19 cellular contexts compared by ENCODE assay signal in genomic region chr7:117135553-117135891, GRCh38.
DNase-seq lines count a peak whose midpoint lies in the region; ATAC-seq, FAIRE-seq and TF ChIP-seq lines count a peak whose summit lies in the region.
"Had no signal": no experiment of that assay in that cellular context is flagged by ENCODE, and none has a peak within 500 bp of the region (broad histone marks: within the 10 kb centered on the region; RNA-seq: fewer than 3 reads in every experiment).

No MANE protein-coding gene starts in this region.

- no peak overlapping the region for H3K4me3 ChIP-seq in K562
- H3K4me3 ChIP-seq: BLaER1 treated with 17β-estradiol and CSF1 and Interleukin-3, amounts not matched to agents 10 nM and 100 nM; GM23338; PC-9; SJCRH30 had no signal

- no peaks in the 10 kb centered on the region for H3K9me3 ChIP-seq in K562 (replicated peaks; ENCODE audit: control insufficient read depth, insufficient read depth, low read depth, low read length)
- H3K9me3 ChIP-seq: BLaER1 treated with 17β-estradiol and CSF1 and Interleukin-3, amounts not matched to agents 10 nM and 100 nM; SJCRH30 had no signal

- H3K27me3 ChIP-seq in K562 (ENCODE audit: control insufficient read depth in 2 of 2, insufficient read depth in 2 of 2, low read length in 2 of 2), result no peaks in the 10 kb centered on the region
- H3K27me3 ChIP-seq: BLaER1 treated with 17β-estradiol and CSF1 and Interleukin-3, amounts not matched to agents 10 nM and 100 nM; SJCRH30 had no signal

- 100% methylated on average over 1 of the region's 1 CpG for WGBS in K562 (ENCODE audit: insufficient coverage, low coverage, missing lambda C conversion rate)

- peaks cover 95% of the 10 kb centered on the region for H3K36me3 ChIP-seq in K562 (ENCODE audit: control insufficient read depth, insufficient read depth, low read length)

- peak; percentile 83 for FAIRE-seq in GM12892 (lab: Jason Lieb, UNC)
- FAIRE-seq in K562 (lab: Jason Lieb, UNC), result no peak
- FAIRE-seq: A204.1, G401.6 had no signal

- no peak overlapping the region for H2AFZ ChIP-seq in K562 (ENCODE audit: low read depth, low read length)
- H2AFZ ChIP-seq: GM23338, PC-9 had no signal

- POLR2A ChIA-PET in K562 (lab: Yijun Ruan, JAX), result interaction anchor here (0.7 to 3.3 kb wide), 5 partner anchors 10 to 206 kb away, joined by 3 to 11 read pairs (median 4); no protein-coding TSS in a partner anchor

- no peaks in the 10 kb centered on the region for H3K36me3 Mint-ChIP-seq in activated naive CD4-positive, alpha-beta T cell treated with anti-CD3 and anti-CD28 coated beads, Interleukin-2, amount 50 U/mL, for 72 hours

- no peak overlapping the region for H3K4me2 ChIP-seq in K562 (ENCODE audit: insufficient read depth, low read length)
- H3K4me2 ChIP-seq: GM23338, PC-9 had no signal

- no peaks in the 10 kb centered on the region for H3K9me3 Mint-ChIP-seq in activated naive CD4-positive, alpha-beta T cell treated with anti-CD3 and anti-CD28 coated beads, Interleukin-2, amount 50 U/mL, for 72 hours
- H3K9me3 Mint-ChIP-seq: GM23338, HFFc6 had no signal

- CTCF ChIA-PET in K562 (lab: Yijun Ruan, JAX; ENCODE audit: low intra/inter-chr PET ratio), result no interaction called here

- no peak for TF ChIP-seq CTCF in K562 (IDR thresholded peaks at IDR 0.05 in 2 of 3, conservative IDR thresholded peaks at IDR 0.05 in 1 of 3; ENCODE audit: insufficient read depth in 2 of 3, low read depth in 1 of 3, low read length in 3 of 3)

- no TSS peak for BruUV-seq in K562 (replicated peaks; lab: Mats Ljungman, UMichigan)

- no peak for TF ChIP-seq RAD21 in K562 (CRISPR knock-in tag; conservative IDR thresholded peaks at IDR 0.05 in 1 of 2, IDR thresholded peaks at IDR 0.05 in 1 of 2)

- no peak overlapping the region for H3K9ac ChIP-seq in K562 (ENCODE audit: insufficient read depth in 1 of 2, low read depth in 2 of 2, low read length in 2 of 2)
- H3K9ac ChIP-seq: BLaER1 treated with 17β-estradiol and CSF1 and Interleukin-3, amounts not matched to agents 10 nM and 100 nM had no signal

- in situ Hi-C loops in K562 (cut with MboI), result no loop called here

- no peaks in the 10 kb centered on the region for H3K9me1 ChIP-seq in K562 (ENCODE audit: control insufficient read depth, insufficient read depth, low read length)

- TF ChIP-seq EP300 in K562 (IDR thresholded peaks at IDR 0.05; ENCODE audit: low read length), result no peak

- no peaks in the 10 kb centered on the region for H4K20me1 ChIP-seq in K562 (replicated peaks; ENCODE audit: control insufficient read depth, insufficient read depth, low read length)
- H4K20me1 ChIP-seq: BLaER1 treated with 17β-estradiol and CSF1 and Interleukin-3, amounts not matched to agents 10 nM and 100 nM had no signal

- H3K79me2 ChIP-seq in K562 (ENCODE audit: control insufficient read depth, insufficient read depth, low read length), result no peaks in the 10 kb centered on the region

- H3K4me1 ChIP-seq in K562 (replicated peaks in 1 of 2; ENCODE audit: control insufficient read depth in 2 of 2, insufficient read depth in 2 of 2, low read length in 2 of 2), result no peaks in the 10 kb centered on the region

- H3K27ac ChIP-seq in K562 (ENCODE audit: extremely low read depth, low read depth, low read length), result no peak overlapping the region
- H3K27ac ChIP-seq: PC-9, SJCRH30 had no signal

- no peak overlapping the region for H3K27ac Mint-ChIP-seq in activated naive CD4-positive, alpha-beta T cell treated with anti-CD3 and anti-CD28 coated beads, Interleukin-2, amount 50 U/mL, for 72 hours
- H3K27ac Mint-ChIP-seq: GM23338, HFFc6 had no signal

- peak; percentile 4 for ATAC-seq in GM21390 (IDR thresholded peaks at IDR 0.05; ENCODE audit: unreplicated experiment)
- peak; percentile 16 for ATAC-seq in HG02870 (IDR thresholded peaks at IDR 0.05; ENCODE audit: unreplicated experiment)
- no peak for ATAC-seq in K562
- ATAC-seq in activated naive CD4-positive, alpha-beta T cell treated with anti-CD3 and anti-CD28 coated beads, Interleukin-2, amount 50 U/mL, for 72 hours, result no peak
- ATAC-seq in GM19467 (IDR thresholded peaks at IDR 0.05; ENCODE audit: unreplicated experiment), result no peak
- no peak for ATAC-seq in HG03097 (IDR thresholded peaks at IDR 0.05; ENCODE audit: low FRiP score, unreplicated experiment)
- ATAC-seq: GM23338 had no signal

- TF ChIP-seq POLR2A in GM12892 (IDR thresholded peaks at IDR 0.05; ENCODE audit: low read depth, low read length), result no peak
- no peak for TF ChIP-seq POLR2A in K562 (conservative IDR thresholded peaks at IDR 0.05)

- DNase-seq in GM12892 (ENCODE audit: insufficient read length), result no peak
- no peak for DNase-seq in K562 (ENCODE audit: extremely low read depth in 1 of 4, low spot score in 3 of 4)
- no peak for DNase-seq in activated naive CD4-positive, alpha-beta T cell treated with anti-CD3 and anti-CD28 coated beads, Interleukin-2, amount 50 U/mL, for 72 hours (ENCODE audit: low spot score in 2 of 2)
- DNase-seq in NCI-H1436 treated with DMSO at 0.1 percent for 48 hours (lab: John Stamatoyannopoulos, UW), result no peak
- DNase-seq: HFFc6, NCI-H1436, NCI-H2029 treated with DMSO at 0.1 percent for 48 hours, NCI-H510A, NCI-H82, PC-9, SJCRH30 had no signal

- intact Hi-C loops in K562 (cut with micrococcal nuclease), result no loop called here

TF ChIP-seq in K562, 482 proteins besides CTCF, POLR2A, EP300 and RAD21:
- TF ChIP-seq SRSF7 (optimal IDR thresholded peaks at IDR 0.05; ENCODE audit: low read depth, low read length) (no peak), KAT7 (CRISPR knock-in tag; IDR thresholded peaks at IDR 0.05; ENCODE audit: borderline replicate concordance) (0 out of 2 replicates have a peak, but pooled peaks have one; percentile 29)

Comparison
In these comparisons a context has a peak if more than half of its experiments do, and no peak if none do; other contexts are left out.
1. ATAC-seq: peak in GM21390 (single experiment) and HG02870 (single experiment); none in K562 (single experiment), activated naive CD4-positive, alpha-beta T cell treated with anti-CD3 and anti-CD28 coated beads, Interleukin-2, amount 50 U/mL, for 72 hours (0 of 2), GM19467 (single experiment) and HG03097 (single experiment).